ENCODE assay signal across 1 cellular context in the genomic region with DNA sequence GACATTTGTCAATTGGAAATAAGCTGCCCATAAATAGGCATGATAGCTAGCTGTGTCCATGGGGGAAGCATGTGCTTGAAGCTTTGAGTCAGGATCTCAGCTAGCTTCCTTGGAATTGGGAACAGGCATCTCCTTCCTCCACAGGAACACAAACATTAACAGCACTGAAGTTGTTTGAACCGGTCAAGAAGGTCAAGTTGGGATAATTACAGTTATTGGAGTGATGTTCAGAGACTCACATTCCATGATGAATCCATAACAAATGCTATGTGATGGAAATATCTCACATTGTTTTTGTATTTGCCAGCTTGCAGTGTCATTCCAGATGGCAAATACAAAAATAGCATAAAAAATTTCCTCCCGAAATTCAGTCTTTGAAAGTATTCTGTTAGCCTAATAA.
TF ChIP-seq lines count a peak whose summit lies in the region.

No MANE protein-coding gene starts in this region.

TF ChIP-seq in HepG2, 621 proteins besides CTCF, POLR2A, EP300 and RAD21 (continued from another document):
- TF ChIP-seq, protein P1, sequence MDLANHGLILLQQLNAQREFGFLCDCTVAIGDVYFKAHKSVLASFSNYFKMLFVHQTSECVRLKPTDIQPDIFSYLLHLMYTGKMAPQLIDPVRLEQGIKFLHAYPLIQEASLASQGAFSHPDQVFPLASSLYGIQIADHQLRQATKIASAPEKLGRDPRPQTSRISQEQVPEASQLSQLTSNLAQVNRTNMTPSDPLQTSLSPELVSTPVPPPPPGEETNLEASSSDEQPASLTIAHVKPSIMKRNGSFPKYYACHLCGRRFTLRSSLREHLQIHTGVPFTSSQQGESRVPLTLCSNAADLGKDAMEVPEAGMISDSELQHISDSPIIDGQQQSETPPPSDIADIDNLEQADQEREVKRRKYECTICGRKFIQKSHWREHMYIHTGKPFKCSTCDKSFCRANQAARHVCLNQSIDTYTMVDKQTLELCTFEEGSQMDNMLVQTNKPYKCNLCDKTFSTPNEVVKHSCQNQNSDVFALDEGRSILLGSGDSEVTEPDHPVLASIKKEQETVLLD (CRISPR knock-in tag; IDR thresholded peaks at IDR 0.05; ENCODE audit: low read depth), result no peak
- no peak for TF ChIP-seq SIN3B (IDR thresholded peaks at IDR 0.05; ENCODE audit: low read length)
- no peak for TF ChIP-seq RARG (CRISPR knock-in tag; IDR thresholded peaks at IDR 0.05; ENCODE audit: low read depth)
- no peak for TF ChIP-seq USF2 (IDR thresholded peaks at IDR 0.05; ENCODE audit: low read depth, low read length)
- TF ChIP-seq USF2 (CRISPR knock-in tag; IDR thresholded peaks at IDR 0.05; ENCODE audit: borderline replicate concordance), result no peak
